ENCODE assay signal across 2 cellular contexts in genomic region chr12:15583804-15584203, GRCh38.
TF ChIP-seq lines count a peak whose summit lies in the region.

No MANE protein-coding gene starts in this region.

TF ChIP-seq in GM23338, 12 proteins besides CTCF, POLR2A, EP300 and RAD21:
- no peak for TF ChIP-seq REST (IDR thresholded peaks at IDR 0.05; ENCODE audit: unreplicated experiment)
- no peak for TF ChIP-seq POLR2AphosphoS5 (IDR thresholded peaks at IDR 0.05; ENCODE audit: low read depth)
- no peak for TF ChIP-seq ZNF331 (CRISPR knock-in tag; IDR thresholded peaks at IDR 0.05; ENCODE audit: low read depth)
- no peak for TF ChIP-seq ZNF114 (CRISPR knock-in tag; IDR thresholded peaks at IDR 0.05)
- TF ChIP-seq STAT1 (IDR thresholded peaks at IDR 0.05; ENCODE audit: unreplicated experiment), result no peak
- no peak for TF ChIP-seq ZNF462 (CRISPR knock-in tag; IDR thresholded peaks at IDR 0.05)
- TF ChIP-seq ETS1 (IDR thresholded peaks at IDR 0.05), result no peak

TF ChIP-seq in H1, 55 proteins besides CTCF, POLR2A, EP300 and RAD21:
- TF ChIP-seq CEBPB (IDR thresholded peaks at IDR 0.05; ENCODE audit: low read depth, low read length), result no peak
